Comparison of ENCODE assay signal across 1 cellular context in the genomic region with DNA sequence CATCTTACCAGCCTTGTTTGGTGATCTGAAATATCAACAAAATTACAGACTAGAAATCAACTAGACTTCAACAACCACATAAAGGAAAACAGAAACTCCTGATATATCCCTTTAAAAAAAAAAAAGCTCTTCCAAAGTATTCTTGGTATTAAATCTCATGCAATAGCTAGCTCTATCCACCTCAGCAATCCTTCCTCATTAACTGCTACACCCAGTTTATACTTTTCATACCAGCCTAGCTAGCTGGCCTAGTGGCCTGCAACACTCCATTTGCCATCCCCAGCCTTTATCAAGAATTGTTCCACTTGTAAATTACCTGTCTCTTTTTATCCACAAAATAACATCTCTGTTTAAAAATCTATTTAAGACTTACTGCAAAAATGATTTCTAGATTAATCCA.
TF ChIP-seq lines count a peak whose summit lies in the region.

No MANE protein-coding gene starts in this region.

TF ChIP-seq in IMR-90, 13 proteins besides CTCF, POLR2A, EP300 and RAD21 (continued from another document):
- TF ChIP-seq, protein P1, sequence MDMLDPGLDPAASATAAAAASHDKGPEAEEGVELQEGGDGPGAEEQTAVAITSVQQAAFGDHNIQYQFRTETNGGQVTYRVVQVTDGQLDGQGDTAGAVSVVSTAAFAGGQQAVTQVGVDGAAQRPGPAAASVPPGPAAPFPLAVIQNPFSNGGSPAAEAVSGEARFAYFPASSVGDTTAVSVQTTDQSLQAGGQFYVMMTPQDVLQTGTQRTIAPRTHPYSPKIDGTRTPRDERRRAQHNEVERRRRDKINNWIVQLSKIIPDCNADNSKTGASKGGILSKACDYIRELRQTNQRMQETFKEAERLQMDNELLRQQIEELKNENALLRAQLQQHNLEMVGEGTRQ (IDR thresholded peaks at IDR 0.05; ENCODE audit: low read depth, low read length), result no peak
- no peak for TF ChIP-seq CEBPB (IDR thresholded peaks at IDR 0.05; ENCODE audit: low read depth, low read length)
- no peak for TF ChIP-seq MXI1 (IDR thresholded peaks at IDR 0.05; ENCODE audit: borderline replicate concordance, low read depth, low read length)
- no peak for TF ChIP-seq RCOR1 (IDR thresholded peaks at IDR 0.05; ENCODE audit: insufficient replicate concordance, low read length)
- no peak for TF ChIP-seq CHD1 (IDR thresholded peaks at IDR 0.05; ENCODE audit: low read depth, low read length)
- TF ChIP-seq NFE2L2 (IDR thresholded peaks at IDR 0.05; ENCODE audit: low read depth, low read length), result no peak
- no peak for TF ChIP-seq MAZ (IDR thresholded peaks at IDR 0.05; ENCODE audit: borderline replicate concordance, low read depth, low read length)
- TF ChIP-seq, protein P2, sequence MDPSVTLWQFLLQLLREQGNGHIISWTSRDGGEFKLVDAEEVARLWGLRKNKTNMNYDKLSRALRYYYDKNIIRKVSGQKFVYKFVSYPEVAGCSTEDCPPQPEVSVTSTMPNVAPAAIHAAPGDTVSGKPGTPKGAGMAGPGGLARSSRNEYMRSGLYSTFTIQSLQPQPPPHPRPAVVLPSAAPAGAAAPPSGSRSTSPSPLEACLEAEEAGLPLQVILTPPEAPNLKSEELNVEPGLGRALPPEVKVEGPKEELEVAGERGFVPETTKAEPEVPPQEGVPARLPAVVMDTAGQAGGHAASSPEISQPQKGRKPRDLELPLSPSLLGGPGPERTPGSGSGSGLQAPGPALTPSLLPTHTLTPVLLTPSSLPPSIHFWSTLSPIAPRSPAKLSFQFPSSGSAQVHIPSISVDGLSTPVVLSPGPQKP (IDR thresholded peaks at IDR 0.05; ENCODE audit: borderline replicate concordance, low read depth, low read length), result no peak
- TF ChIP-seq FOS (IDR thresholded peaks at IDR 0.05; ENCODE audit: low read depth, low read length), result no peak
- TF ChIP-seq RFX5 (IDR thresholded peaks at IDR 0.05; ENCODE audit: low read depth, low read length), result no peak
- no peak for TF ChIP-seq SMC3 (IDR thresholded peaks at IDR 0.05; ENCODE audit: low read depth, low read length)
- no peak for TF ChIP-seq BHLHE40 (IDR thresholded peaks at IDR 0.05; ENCODE audit: low read depth, low read length)
